ENCODE assay signal across 8 cellular contexts in the genomic region with DNA sequence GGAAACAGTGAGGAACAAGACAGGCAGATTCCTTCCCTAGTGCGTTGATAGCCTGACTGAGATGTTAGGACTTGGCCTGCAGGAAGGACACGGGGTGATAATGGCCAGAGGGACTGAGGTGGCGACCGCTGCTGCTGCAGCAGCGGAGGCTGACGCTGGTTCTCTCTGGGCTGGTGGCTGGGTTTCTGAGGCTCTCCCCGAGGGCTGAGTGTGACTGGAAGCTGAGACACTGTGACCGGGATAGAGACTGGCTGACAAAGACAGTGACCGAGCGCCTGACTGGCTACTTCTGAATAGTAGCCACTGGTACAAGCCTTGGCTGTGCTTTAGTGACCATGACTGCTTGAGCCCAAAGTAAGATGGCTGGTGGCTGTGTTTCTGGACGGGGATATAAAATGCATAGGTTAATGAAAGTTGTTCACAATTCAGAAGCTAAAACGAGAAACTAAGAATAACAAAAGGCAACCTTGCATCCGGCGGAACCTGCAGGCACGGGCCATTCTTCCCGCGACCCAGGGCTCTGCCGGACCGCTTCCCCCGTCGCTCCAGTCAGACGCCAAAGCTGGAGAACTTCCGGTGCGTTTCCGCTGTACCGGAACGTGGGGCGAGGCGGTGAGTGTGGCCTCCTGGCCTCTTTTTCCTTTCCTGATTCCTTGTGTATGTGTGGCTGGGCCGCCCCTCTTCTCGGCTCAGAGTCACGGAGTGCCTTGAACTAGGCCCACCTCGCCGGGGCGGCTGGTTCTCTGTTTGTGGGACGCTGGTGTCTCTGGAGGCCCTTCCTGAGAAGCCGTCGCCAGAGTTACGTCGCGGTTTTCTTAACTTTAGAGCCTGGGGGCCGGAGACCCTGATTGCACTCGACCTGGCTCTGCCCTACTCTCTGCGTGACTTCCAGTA. TPM values are rescaled to one million over a fixed set of nuclear protein-coding genes. Genes with fewer than 3 reads are reported as not detected.
DNase-seq lines count a peak whose midpoint lies in the region; ATAC-seq and TF ChIP-seq lines count a peak whose summit lies in the region.

AAR2 (plus strand) TSS at position 587 of the 894 bp plus-strand sequence. CDS start 3,391 bp downstream, outside the sequence.

- intact Hi-C loops in activated CD4-positive, alpha-beta T cell treated with anti-CD3 and anti-CD28 coated beads for 36 hours (cut with DNase I, micrococcal nuclease), result loop anchor here in 1 of 2 experiments (1.0 to 5.0 kb wide), 6 partner anchors 186 to 824 kb away; partner anchors contain the start of genes DSN1, ERGIC3, SCAND1 and UQCC1

- CTCF ChIA-PET in activated CD4-positive, alpha-beta T cell treated with anti-CD3 and anti-CD28 coated beads for 36 hours (lab: Charles Lee), result interaction anchor here (1.0 to 2.3 kb wide), 3 partner anchors 10 to 203 kb away, joined by 3 to 8 read pairs (median 5); no protein-coding TSS in a partner anchor

- POLR2A ChIA-PET in activated CD4-positive, alpha-beta T cell treated with anti-CD3 and anti-CD28 coated beads for 36 hours (lab: Charles Lee), result interaction anchor here (0.6 to 1.1 kb wide), 2 partner anchors 123 to 236 kb away, joined by 3 to 4 read pairs; no protein-coding TSS in a partner anchor

- H3K4me3 Mint-ChIP-seq in activated CD4-positive, alpha-beta T cell treated with anti-CD3 and anti-CD28 coated beads for 36 hours, result peak within 1 kb of the TSS; percentile 78
- peak within 1 kb of the TSS; percentile 92 for H3K4me3 Mint-ChIP-seq in chondrocyte (ENCODE audit: unreplicated experiment)

- TF ChIP-seq CTCF in chondrocyte (IDR thresholded peaks at IDR 0.05), result no peak

- peaks cover 32% of the 10 kb centered on the region for H3K4me1 Mint-ChIP-seq in activated CD4-positive, alpha-beta T cell treated with anti-CD3 and anti-CD28 coated beads for 36 hours
- peaks cover 29% of the 10 kb centered on the region for H3K4me1 Mint-ChIP-seq in chondrocyte (ENCODE audit: low read depth)

- ATAC-seq in HG03045 (IDR thresholded peaks at IDR 0.05; ENCODE audit: unreplicated experiment), result peak; percentile 74
- peak; percentile 99 for ATAC-seq in activated CD4-positive, alpha-beta T cell treated with anti-CD3 and anti-CD28 coated beads for 36 hours
- no peak for ATAC-seq in GM18517 (IDR thresholded peaks at IDR 0.05; ENCODE audit: unreplicated experiment)

- H3K9me3 Mint-ChIP-seq in activated CD4-positive, alpha-beta T cell treated with anti-CD3 and anti-CD28 coated beads for 36 hours (ENCODE audit: low read depth), result no peaks in the 10 kb centered on the region
- H3K9me3 Mint-ChIP-seq in chondrocyte (ENCODE audit: low read depth), result no peaks in the 10 kb centered on the region

- peak within 1 kb of the TSS; percentile 92 for H3K4me3 ChIP-seq in GM08714 (ENCODE audit: low read length)

- H3K27me3 Mint-ChIP-seq in activated CD4-positive, alpha-beta T cell treated with anti-CD3 and anti-CD28 coated beads for 36 hours, result no peaks in the 10 kb centered on the region
- no peaks in the 10 kb centered on the region for H3K27me3 Mint-ChIP-seq in chondrocyte (ENCODE audit: low read depth)

- peak within 1 kb of the TSS; percentile 81 for H3K27ac Mint-ChIP-seq in activated CD4-positive, alpha-beta T cell treated with anti-CD3 and anti-CD28 coated beads for 36 hours
- H3K27ac Mint-ChIP-seq in chondrocyte (ENCODE audit: unreplicated experiment), result peak within 1 kb of the TSS; percentile 97

- peaks cover 31% of the 10 kb centered on the region for H3K36me3 Mint-ChIP-seq in activated CD4-positive, alpha-beta T cell treated with anti-CD3 and anti-CD28 coated beads for 36 hours (ENCODE audit: low read depth)
- H3K36me3 Mint-ChIP-seq in chondrocyte (ENCODE audit: low read depth), result peaks cover 1% of the 10 kb centered on the region

- peak; percentile 67 for DNase-seq in NCI-H460 (ENCODE audit: extremely low read depth, low read depth)
- peak; percentile 91 for DNase-seq in activated CD4-positive, alpha-beta T cell treated with anti-CD3 and anti-CD28 coated beads for 36 hours
- DNase-seq in chondrocyte (ENCODE audit: low spot score), result peak; percentile 85
- peak; percentile 81 for DNase-seq in kidney tubule cell (ENCODE audit: low spot score)
- DNase-seq in stimulated activated CD4-positive, alpha-beta T cell treated with anti-CD3 and anti-CD28 coated beads, Interleukin-15, amount 100 ng/mL, for 48 hours (ENCODE audit: low read depth in 2 of 2), result peak; percentile 71 to 78

RNA-seq across cellular contexts. Expression of gene AAR2, which starts in this region (rescaled TPM):
- total RNA-seq in NCI-H460 (2014; rRNA removed; shearing (Covaris generic)), result 22.0 and 27.2 TPM in 2 replicates
- polyA plus RNA-seq in NCI-H460 (2014; cell fraction: nucleus; rRNA removed), result 16.9 and 19.3 TPM in 2 replicates
- 10 to 100 TPM; 18.7 to 20.7 TPM for total RNA-seq in activated CD4-positive, alpha-beta T cell treated with anti-CD3 and anti-CD28 coated beads for 36 hours
- 24.6 to 27.2 TPM (median 24.6 TPM) in 3 replicates for total RNA-seq in chondrocyte
